In the genomic region with DNA sequence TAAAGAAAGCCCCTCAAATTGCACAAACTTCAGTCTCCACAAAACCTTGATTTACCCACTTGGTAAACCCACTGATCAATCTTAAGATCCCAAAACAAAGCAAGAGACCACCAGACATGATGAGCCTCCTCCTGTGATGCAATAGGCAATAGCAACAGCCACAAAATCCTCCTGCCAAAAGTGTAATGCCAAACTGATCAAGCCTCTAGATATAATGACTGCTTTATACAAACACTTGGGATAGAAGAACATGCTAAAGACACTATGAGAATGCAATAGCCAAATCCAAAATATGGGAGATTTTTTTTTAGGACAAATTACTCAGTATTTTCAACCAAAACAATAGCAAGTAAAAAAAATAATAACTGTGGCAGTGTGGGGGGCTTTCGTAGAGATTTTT, we compare ENCODE assay signal across 1 cellular context.
A peak's percentile ranks its signal among the peaks of the same experiment; 100 is the strongest.
TF ChIP-seq lines count a peak whose summit lies in the region.

No MANE protein-coding gene starts in this region.

TF ChIP-seq in K562, 482 proteins besides CTCF, POLR2A, EP300 and RAD21 (continued from another document):
- TF ChIP-seq, protein P1, sequence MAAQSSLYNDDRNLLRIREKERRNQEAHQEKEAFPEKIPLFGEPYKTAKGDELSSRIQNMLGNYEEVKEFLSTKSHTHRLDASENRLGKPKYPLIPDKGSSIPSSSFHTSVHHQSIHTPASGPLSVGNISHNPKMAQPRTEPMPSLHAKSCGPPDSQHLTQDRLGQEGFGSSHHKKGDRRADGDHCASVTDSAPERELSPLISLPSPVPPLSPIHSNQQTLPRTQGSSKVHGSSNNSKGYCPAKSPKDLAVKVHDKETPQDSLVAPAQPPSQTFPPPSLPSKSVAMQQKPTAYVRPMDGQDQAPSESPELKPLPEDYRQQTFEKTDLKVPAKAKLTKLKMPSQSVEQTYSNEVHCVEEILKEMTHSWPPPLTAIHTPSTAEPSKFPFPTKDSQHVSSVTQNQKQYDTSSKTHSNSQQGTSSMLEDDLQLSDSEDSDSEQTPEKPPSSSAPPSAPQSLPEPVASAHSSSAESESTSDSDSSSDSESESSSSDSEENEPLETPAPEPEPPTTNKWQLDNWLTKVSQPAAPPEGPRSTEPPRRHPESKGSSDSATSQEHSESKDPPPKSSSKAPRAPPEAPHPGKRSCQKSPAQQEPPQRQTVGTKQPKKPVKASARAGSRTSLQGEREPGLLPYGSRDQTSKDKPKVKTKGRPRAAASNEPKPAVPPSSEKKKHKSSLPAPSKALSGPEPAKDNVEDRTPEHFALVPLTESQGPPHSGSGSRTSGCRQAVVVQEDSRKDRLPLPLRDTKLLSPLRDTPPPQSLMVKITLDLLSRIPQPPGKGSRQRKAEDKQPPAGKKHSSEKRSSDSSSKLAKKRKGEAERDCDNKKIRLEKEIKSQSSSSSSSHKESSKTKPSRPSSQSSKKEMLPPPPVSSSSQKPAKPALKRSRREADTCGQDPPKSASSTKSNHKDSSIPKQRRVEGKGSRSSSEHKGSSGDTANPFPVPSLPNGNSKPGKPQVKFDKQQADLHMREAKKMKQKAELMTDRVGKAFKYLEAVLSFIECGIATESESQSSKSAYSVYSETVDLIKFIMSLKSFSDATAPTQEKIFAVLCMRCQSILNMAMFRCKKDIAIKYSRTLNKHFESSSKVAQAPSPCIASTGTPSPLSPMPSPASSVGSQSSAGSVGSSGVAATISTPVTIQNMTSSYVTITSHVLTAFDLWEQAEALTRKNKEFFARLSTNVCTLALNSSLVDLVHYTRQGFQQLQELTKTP (IDR thresholded peaks at IDR 0.05; ENCODE audit: low read depth in 1 of 2, partially characterized antibody in 2 of 2): no peak
- TF ChIP-seq TRIM24 (IDR thresholded peaks at IDR 0.05): peak; percentile 57 to 76; a peak in 3 of 4 replicates
